11 cellular contexts compared by ENCODE assay signal in genomic region chr17:77875051-77875780, GRCh38.
A peak's percentile ranks its signal among the peaks of the same experiment; 100 is the strongest.
DNase-seq lines count a peak whose midpoint lies in the region; ATAC-seq lines count a peak whose summit lies in the region.
"Had no signal": no experiment of that assay in that cellular context is flagged by ENCODE, and none has a peak within 500 bp of the region (broad histone marks: within the 10 kb centered on the region; RNA-seq: fewer than 3 reads in every experiment).

No MANE protein-coding gene starts in this region.

- no peak overlapping the region for H3K4me3 Mint-ChIP-seq in T-helper 17 cell
- H3K4me3 Mint-ChIP-seq in stimulated activated naive B cell treated with anti-CD40 and anti-IgM and Interleukin-4, amounts not matched to agents 10 μg/mL and 1 μg/mL and 100 μg/mL, for 72 hours, result no peak overlapping the region
- H3K4me3 Mint-ChIP-seq: activated CD4-positive, alpha-beta T cell treated with anti-CD3 and anti-CD28 coated beads, Interleukin-2, amount 10 ng/mL, durations not matched to agents 7 days and 5 days had no signal

- H3K9me3 Mint-ChIP-seq in stimulated activated naive B cell treated with anti-CD40 and anti-IgM and Interleukin-4, amounts not matched to agents 10 μg/mL and 1 μg/mL and 100 μg/mL, for 72 hours, result peaks cover 11 to 12% of the 10 kb centered on the region in 2 donors

- DNase-seq in GM04503 (ENCODE audit: low read depth) (peak; percentile 82), T-helper 17 cell (no peak), foreskin melanocyte (peak; percentile 51)
- no peak for DNase-seq in stimulated activated naive B cell treated with anti-CD40 and anti-IgM and Interleukin-4, amounts not matched to agents 10 μg/mL and 1 μg/mL and 100 μg/mL, for 72 hours
- DNase-seq: activated CD4-positive, alpha-beta T cell treated with anti-CD3 and anti-CD28 coated beads, Interleukin-2, amount 10 ng/mL, durations not matched to agents 7 days and 5 days; HCEC 1CT; stimulated activated CD4-positive, alpha-beta T cell treated with anti-CD3 and anti-CD28 coated beads, Interleukin-4, amount 100 ng/mL, for 4 hours had no signal

- H3K4me1 Mint-ChIP-seq in T-helper 17 cell, result peaks cover 33% of the 10 kb centered on the region
- peaks cover 31 to 63% of the 10 kb centered on the region in 2 donors for H3K4me1 Mint-ChIP-seq in stimulated activated naive B cell treated with anti-CD40 and anti-IgM and Interleukin-4, amounts not matched to agents 10 μg/mL and 1 μg/mL and 100 μg/mL, for 72 hours

- peak overlapping the region; percentile 1 for H3K27ac Mint-ChIP-seq in T-helper 17 cell
- H3K27ac Mint-ChIP-seq in stimulated activated naive B cell treated with anti-CD40 and anti-IgM and Interleukin-4, amounts not matched to agents 10 μg/mL and 1 μg/mL and 100 μg/mL, for 72 hours, result peak overlapping the region; percentile 84
- H3K27ac Mint-ChIP-seq: activated CD4-positive, alpha-beta T cell treated with anti-CD3 and anti-CD28 coated beads, Interleukin-2, amount 10 ng/mL, durations not matched to agents 7 days and 5 days; activated naive CD8-positive, alpha-beta T cell had no signal

- no peaks in the 10 kb centered on the region for H3K9me3 ChIP-seq in T-helper 17 cell (ENCODE audit: control insufficient read depth, low read length, poor library complexity, severe bottlenecking)

- ATAC-seq in T-helper 17 cell, result no peak
- ATAC-seq in stimulated activated naive B cell treated with anti-CD40 and anti-IgM and Interleukin-4, amounts not matched to agents 10 μg/mL and 1 μg/mL and 100 μg/mL, for 72 hours (replicated peaks), result no peak
- ATAC-seq in HG02623 (IDR thresholded peaks at IDR 0.05; ENCODE audit: unreplicated experiment), result no peak
- ATAC-seq in GM18858 (IDR thresholded peaks at IDR 0.05; ENCODE audit: unreplicated experiment), result no peak
- ATAC-seq in HG02852 (IDR thresholded peaks at IDR 0.05; ENCODE audit: unreplicated experiment), result no peak

- no peaks in the 10 kb centered on the region for H3K27me3 Mint-ChIP-seq in T-helper 17 cell
- H3K27me3 Mint-ChIP-seq in stimulated activated naive B cell treated with anti-CD40 and anti-IgM and Interleukin-4, amounts not matched to agents 10 μg/mL and 1 μg/mL and 100 μg/mL, for 72 hours, result peaks cover 29 to 31% of the 10 kb centered on the region in 2 donors
- H3K27me3 Mint-ChIP-seq: activated CD4-positive, alpha-beta T cell treated with anti-CD3 and anti-CD28 coated beads, Interleukin-2, amount 10 ng/mL, durations not matched to agents 7 days and 5 days; activated naive CD8-positive, alpha-beta T cell had no signal

- no peaks in the 10 kb centered on the region for H3K36me3 Mint-ChIP-seq in T-helper 17 cell (ENCODE audit: low read depth)
- peaks cover 8 to 22% of the 10 kb centered on the region in 2 donors for H3K36me3 Mint-ChIP-seq in stimulated activated naive B cell treated with anti-CD40 and anti-IgM and Interleukin-4, amounts not matched to agents 10 μg/mL and 1 μg/mL and 100 μg/mL, for 72 hours

Comparison
In these comparisons a context has a peak if more than half of its experiments do, and no peak if none do; other contexts are left out.
1. DNase-seq: peak in GM04503 (single experiment) and foreskin melanocyte (single experiment); none in T-helper 17 cell (0 of 3) and stimulated activated naive B cell treated with anti-CD40 and anti-IgM and Interleukin-4, amounts not matched to agents 10 μg/mL and 1 μg/mL and 100 μg/mL, for 72 hours (single experiment).